10 cellular contexts compared by ENCODE assay signal in genomic region chr10:50362547-50363125, GRCh38.
DNase-seq lines count a peak whose midpoint lies in the region; ATAC-seq and TF ChIP-seq lines count a peak whose summit lies in the region.
"Had no signal": no experiment of that assay in that cellular context is flagged by ENCODE, and none has a peak within 500 bp of the region (broad histone marks: within the 10 kb centered on the region; RNA-seq: fewer than 3 reads in every experiment).

No MANE protein-coding gene starts in this region.

- H3K4me3 ChIP-seq in mucosa of descending colon: no peak overlapping the region

- CTCF ChIA-PET in activated CD8-positive, alpha-beta T cell treated with anti-CD3 and anti-CD28 coated beads, Interleukin-2, amount 10 ng/mL, durations not matched to agents 7 days and 5 days (lab: Charles Lee): no interaction called here

- H3K4me3 Mint-ChIP-seq in activated CD8-positive, alpha-beta T cell treated with anti-CD3 and anti-CD28 coated beads, Interleukin-2, amount 10 ng/mL, durations not matched to agents 7 days and 5 days: no peak overlapping the region

- TF ChIP-seq CTCF in mucosa of descending colon (IDR thresholded peaks at IDR 0.05): no peak

- POLR2A ChIA-PET in activated CD8-positive, alpha-beta T cell treated with anti-CD3 and anti-CD28 coated beads, Interleukin-2, amount 10 ng/mL, durations not matched to agents 7 days and 5 days (lab: Charles Lee): no interaction called here

- peaks cover 3% of the 10 kb centered on the region for H3K4me1 Mint-ChIP-seq in activated CD8-positive, alpha-beta T cell treated with anti-CD3 and anti-CD28 coated beads, Interleukin-2, amount 10 ng/mL, durations not matched to agents 7 days and 5 days (ENCODE audit: low read depth)

- DNase-seq in DMS153 (lab: John Stamatoyannopoulos, UW): peak; percentile 42
- DNase-seq in DMS153 treated with DMSO at 0.1 percent for 48 hours (lab: John Stamatoyannopoulos, UW; ENCODE audit: unreplicated experiment): no peak
- DNase-seq in M059J (ENCODE audit: low read depth): peak; percentile 5
- DNase-seq in mucosa of descending colon: no peak
- no peak for DNase-seq in activated CD8-positive, alpha-beta T cell treated with anti-CD3 and anti-CD28 coated beads, Interleukin-2, amount 10 ng/mL, durations not matched to agents 7 days and 5 days
- no peak for DNase-seq in left lobe of liver (ENCODE audit: low spot score)
- DNase-seq in activated effector memory CD4-positive, alpha-beta T cell treated with anti-CD3 and anti-CD28 coated beads, Interleukin-2, amount 50 U/mL, for 16 hours: no peak
- DNase-seq: erythroblast, trophoblast cell had no signal

- peaks cover 27% of the 10 kb centered on the region for H3K36me3 Mint-ChIP-seq in activated CD8-positive, alpha-beta T cell treated with anti-CD3 and anti-CD28 coated beads, Interleukin-2, amount 10 ng/mL, durations not matched to agents 7 days and 5 days (ENCODE audit: low read depth)

- H3K27me3 Mint-ChIP-seq in activated CD8-positive, alpha-beta T cell treated with anti-CD3 and anti-CD28 coated beads, Interleukin-2, amount 10 ng/mL, durations not matched to agents 7 days and 5 days (ENCODE audit: low read depth): no peaks in the 10 kb centered on the region

- no peak overlapping the region for H3K27ac Mint-ChIP-seq in activated CD8-positive, alpha-beta T cell treated with anti-CD3 and anti-CD28 coated beads, Interleukin-2, amount 10 ng/mL, durations not matched to agents 7 days and 5 days

- no peaks in the 10 kb centered on the region for H3K9me3 ChIP-seq in mucosa of descending colon

- intact Hi-C loops in mucosa of descending colon (cut with DNase I, micrococcal nuclease): no loop called here

- H3K4me1 ChIP-seq in mucosa of descending colon (ENCODE audit: low read depth): no peaks in the 10 kb centered on the region

- no peaks in the 10 kb centered on the region for H3K36me3 ChIP-seq in mucosa of descending colon (ENCODE audit: low read depth)

- no peaks in the 10 kb centered on the region for H3K9me3 Mint-ChIP-seq in activated CD8-positive, alpha-beta T cell treated with anti-CD3 and anti-CD28 coated beads, Interleukin-2, amount 10 ng/mL, durations not matched to agents 7 days and 5 days (ENCODE audit: insufficient read depth)

- peak; percentile 69 for ATAC-seq in HG02763 (IDR thresholded peaks at IDR 0.05; ENCODE audit: unreplicated experiment)
- ATAC-seq in mucosa of descending colon: peak; percentile 75
- no peak for ATAC-seq in activated CD8-positive, alpha-beta T cell treated with anti-CD3 and anti-CD28 coated beads, Interleukin-2, amount 10 ng/mL, durations not matched to agents 7 days and 5 days
- ATAC-seq in left lobe of liver: no peak

Comparison
In these comparisons a context has a peak if more than half of its experiments do, and no peak if none do; other contexts are left out.
1. DNase-seq: peak in DMS153 (single experiment) and M059J (single experiment); none in DMS153 treated with DMSO at 0.1 percent for 48 hours (single experiment), mucosa of descending colon (0 of 3), activated CD8-positive, alpha-beta T cell treated with anti-CD3 and anti-CD28 coated beads, Interleukin-2, amount 10 ng/mL, durations not matched to agents 7 days and 5 days (single experiment), left lobe of liver (single experiment) and activated effector memory CD4-positive, alpha-beta T cell treated with anti-CD3 and anti-CD28 coated beads, Interleukin-2, amount 50 U/mL, for 16 hours (single experiment).
2. ATAC-seq: peak in HG02763 (single experiment) and mucosa of descending colon (single experiment); none in activated CD8-positive, alpha-beta T cell treated with anti-CD3 and anti-CD28 coated beads, Interleukin-2, amount 10 ng/mL, durations not matched to agents 7 days and 5 days (single experiment) and left lobe of liver (single experiment).